8 cellular contexts compared by ENCODE assay signal in the genomic region with DNA sequence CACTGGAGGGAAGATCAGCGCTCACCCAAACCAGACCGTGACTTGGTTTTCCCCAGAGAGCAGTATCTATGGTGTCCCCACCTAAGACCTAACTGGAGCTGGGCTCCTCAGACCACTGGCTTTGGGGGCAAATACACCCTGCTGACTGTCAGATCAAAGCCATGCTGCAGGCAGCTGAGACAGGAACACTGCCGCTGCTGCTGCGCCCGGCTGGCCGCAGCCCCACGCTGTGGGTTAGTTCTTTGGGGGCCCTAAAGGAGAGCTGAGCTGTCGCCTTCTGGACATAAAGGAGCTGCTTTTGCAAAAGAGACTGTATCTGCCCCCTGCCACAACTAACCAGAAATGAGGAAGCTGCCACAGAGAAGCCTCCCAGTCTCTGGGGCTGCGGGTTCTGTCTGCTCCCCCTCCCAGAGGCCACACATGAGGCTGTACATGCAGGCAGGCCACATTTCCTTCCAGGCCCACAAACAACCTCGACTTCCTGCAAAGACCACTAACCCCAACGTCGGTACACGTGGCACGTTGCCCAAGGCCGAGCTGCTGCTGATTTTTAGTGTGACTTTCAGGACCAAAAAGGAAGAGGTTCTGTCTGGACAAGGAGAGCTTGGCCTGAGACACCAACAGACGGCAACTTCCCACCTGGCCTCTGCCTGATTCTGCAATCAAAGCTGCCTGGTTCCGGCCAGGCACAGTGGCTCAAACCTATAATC. TPM values are rescaled to one million over a fixed set of nuclear protein-coding genes. Genes with fewer than 3 reads are reported as not detected.
DNase-seq lines count a peak whose midpoint lies in the region; ATAC-seq and TF ChIP-seq lines count a peak whose summit lies in the region.

No MANE protein-coding gene starts in this region.

- H3K36me3 ChIP-seq in right lobe of liver (no peaks in the 10 kb centered on the region), subcutaneous abdominal adipose tissue (ENCODE audit: control insufficient read depth in 5 of 5, insufficient read depth in 5 of 5, low read length in 5 of 5) (no peaks in the 10 kb centered on the region)

- DNase-seq in GF-D8 (lab: John Stamatoyannopoulos, UW) = peak; percentile 97
- DNase-seq in OCI-M2 (lab: John Stamatoyannopoulos, UW; ENCODE audit: unreplicated experiment) = peak; percentile 46
- peak; percentile 74 to 88 (median 86) for DNase-seq in right lobe of liver
- DNase-seq in progenitor cell of endocrine pancreas (ENCODE audit: low spot score, unreplicated experiment) = no peak
- DNase-seq in NCI-H2171 (lab: John Stamatoyannopoulos, UW) = no peak

- H3K4me3 ChIP-seq in right lobe of liver (no peak overlapping the region), subcutaneous abdominal adipose tissue (ENCODE audit: low read depth in 1 of 5, low read length in 5 of 5) (peak overlapping the region in 2 of 5 donors; percentile 15 to 39)

- H3K4me3 Mint-ChIP-seq in activated naive CD8-positive, alpha-beta T cell = peak overlapping the region; percentile 20
- no peak overlapping the region for H3K4me3 Mint-ChIP-seq in progenitor cell of endocrine pancreas (ENCODE audit: low read depth)

- peak overlapping the region in 3 of 5 donors; percentile 16 to 48 (median 33) for H3K9ac ChIP-seq in subcutaneous abdominal adipose tissue (ENCODE audit: low read length in 5 of 5)

- H3K27me3 ChIP-seq in right lobe of liver (no peaks in the 10 kb centered on the region), subcutaneous abdominal adipose tissue (ENCODE audit: control insufficient read depth in 5 of 5, insufficient read depth in 4 of 5, low read length in 5 of 5) (no peaks in the 10 kb centered on the region)

- TF ChIP-seq CTCF in right lobe of liver (IDR thresholded peaks at IDR 0.05) (no peak), progenitor cell of endocrine pancreas (IDR thresholded peaks at IDR 0.05; ENCODE audit: unreplicated experiment) (no peak)

- H3K36me3 Mint-ChIP-seq in activated naive CD8-positive, alpha-beta T cell = no peaks in the 10 kb centered on the region
- H3K36me3 Mint-ChIP-seq in progenitor cell of endocrine pancreas (ENCODE audit: insufficient read depth) = no peaks in the 10 kb centered on the region

- H3K9me3 Mint-ChIP-seq in activated naive CD8-positive, alpha-beta T cell (ENCODE audit: low read depth) = no peaks in the 10 kb centered on the region
- H3K9me3 Mint-ChIP-seq in progenitor cell of endocrine pancreas (ENCODE audit: low read depth) = no peaks in the 10 kb centered on the region

- ATAC-seq in GM21786 (IDR thresholded peaks at IDR 0.05; ENCODE audit: unreplicated experiment) = peak; percentile 62
- peak; percentile 72 to 79 (median 77) for ATAC-seq in right lobe of liver

- peaks cover 51% of the 10 kb centered on the region for H3K4me1 Mint-ChIP-seq in activated naive CD8-positive, alpha-beta T cell (ENCODE audit: low read depth)
- H3K4me1 Mint-ChIP-seq in progenitor cell of endocrine pancreas (ENCODE audit: low read depth) = no peaks in the 10 kb centered on the region

- no peaks in the 10 kb centered on the region for H3K27me3 Mint-ChIP-seq in activated naive CD8-positive, alpha-beta T cell
- H3K27me3 Mint-ChIP-seq in progenitor cell of endocrine pancreas = peaks cover 47% of the 10 kb centered on the region

- H3K27ac ChIP-seq in right lobe of liver (peak overlapping the region; percentile 48 to 79 (median 67)), subcutaneous abdominal adipose tissue (ENCODE audit: low read depth, low read length) (peak overlapping the region; percentile 65)

- peak overlapping the region; percentile 76 for H3K27ac Mint-ChIP-seq in activated naive CD8-positive, alpha-beta T cell
- H3K27ac Mint-ChIP-seq in progenitor cell of endocrine pancreas = no peak overlapping the region

- H3K9me3 ChIP-seq in right lobe of liver (no peaks in the 10 kb centered on the region), subcutaneous abdominal adipose tissue (ENCODE audit: control insufficient read depth in 5 of 5, low read length in 5 of 5) (no peaks in the 10 kb centered on the region)

- no peak for TF ChIP-seq POLR2A in right lobe of liver (IDR thresholded peaks at IDR 0.05)

- H3K4me1 ChIP-seq in right lobe of liver (no peaks in the 10 kb centered on the region), subcutaneous abdominal adipose tissue (ENCODE audit: control insufficient read depth in 5 of 5, insufficient read depth in 5 of 5, low read length in 5 of 5) (peaks cover 10 to 27% (median 25%) of the 10 kb centered on the region in 5 donors)

- 8% methylated on average over 7 of the region's 17 CpGs for WGBS in right lobe of liver (ENCODE audit: insufficient coverage, low coverage, low lambda C conversion rate, missing lambda C conversion rate)

- intact Hi-C loops in right lobe of liver (cut with DNase I) = no loop called here

RNA-seq across cellular contexts. Expression of a gene that starts 18.2 kb away (rescaled TPM):
- total RNA-seq in right lobe of liver (10 to 100 TPM in 3 of 6 experiments, 1 to 10 TPM in 3; 7.4 to 21.5 (median 11.3) TPM), progenitor cell of endocrine pancreas (61.0 and 64.6 TPM in 2 replicates)

Comparison
In these comparisons a context has a peak if more than half of its experiments do, and no peak if none do; other contexts are left out.
1. DNase-seq: peak in GF-D8 (single experiment), OCI-M2 (single experiment) and right lobe of liver (3 of 3); none in progenitor cell of endocrine pancreas (single experiment) and NCI-H2171 (single experiment).